26 cellular contexts compared by ENCODE assay signal in the genomic region with DNA sequence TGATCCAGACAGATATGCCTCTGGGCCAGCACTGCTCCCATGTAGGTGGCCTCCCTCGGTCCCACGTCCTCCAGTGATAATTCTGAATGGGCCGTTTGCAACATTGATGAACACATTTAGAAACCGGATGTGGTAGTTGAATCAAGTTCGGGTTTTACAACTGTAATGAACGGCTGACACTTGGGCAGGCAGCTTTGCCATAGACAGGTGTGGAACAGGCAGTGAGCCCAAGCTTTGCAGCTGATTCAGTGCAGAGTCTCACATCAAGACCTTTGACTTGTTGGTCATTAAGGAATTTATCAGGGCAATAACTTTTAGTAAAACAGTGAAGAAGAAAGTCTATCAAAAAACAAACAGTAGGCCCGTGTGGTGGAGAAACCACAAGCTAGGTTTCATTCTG.
"Had no signal": no experiment of that assay in that cellular context is flagged by ENCODE, and none has a peak within 500 bp of the region (broad histone marks: within the 10 kb centered on the region; RNA-seq: fewer than 3 reads in every experiment).

No MANE protein-coding gene starts in this region.

- FAIRE-seq: astrocyte, keratinocyte, pancreas had no signal

- H3K4me3 ChIP-seq: gastroesophageal sphincter, hepatocyte, pancreas, prostate gland, transverse colon had no signal

- H3K9me3 ChIP-seq: gastroesophageal sphincter, pancreas, prostate gland, transverse colon had no signal

- H3K36me3 ChIP-seq: gastroesophageal sphincter, pancreas, prostate gland, transverse colon had no signal

- H3K27me3 ChIP-seq: gastroesophageal sphincter, hepatocyte, pancreas, transverse colon had no signal

- H2AFZ ChIP-seq: hepatocyte had no signal

- DNase-seq: activated CD4-positive, alpha-beta T cell treated with anti-CD3 and anti-CD28 coated beads for 4 hours; activated CD4-positive, alpha-beta T cell treated with anti-CD3 and anti-CD28 coated beads, Interleukin-2, amount 50 U/mL, for 4 hours; activated effector memory CD4-positive, alpha-beta T cell treated with Interleukin-2 at 50 U/mL for 16 hours; activated naive CD4-positive, alpha-beta T cell treated with anti-CD3 and anti-CD28 coated beads for 36 hours; activated naive CD8-positive, alpha-beta T cell treated with anti-CD3 and anti-CD28 coated beads, Interleukin-2, amount 10 ng/mL, durations not matched to agents 7 days and 5 days; activated T-cell treated with anti-CD3 and anti-CD28 coated beads for 4 hours; caudate nucleus; cortex of kidney; effector memory CD8-positive, alpha-beta T cell; erythroblast; left cardiac atrium; left ventricle myocardium superior; naive B cell; nucleus accumbens; pancreas; retina; stimulated activated CD4-positive, alpha-beta T cell treated with anti-CD3 and anti-CD28 coated beads, Interleukin-15, amount 100 ng/mL, for 24 hours; stimulated activated CD4-positive, alpha-beta T cell treated with anti-CD3 and anti-CD28 coated beads, Interleukin-2, amount 100 ng/mL, for 24 hours; stimulated activated naive CD4-positive, alpha-beta T cell treated with Interleukin-2 at 50 U/mL for 16 hours; transverse colon had no signal

- H3K4me2 ChIP-seq: hepatocyte had no signal

- H3K27ac ChIP-seq: gastroesophageal sphincter, hepatocyte, pancreas, prostate gland, transverse colon had no signal

- H3K4me1 ChIP-seq: gastroesophageal sphincter, pancreas, prostate gland, transverse colon had no signal

- H3K79me2 ChIP-seq: hepatocyte had no signal

- ATAC-seq: effector memory CD8-positive, alpha-beta T cell; gastroesophageal sphincter; left cardiac atrium; left ventricle myocardium superior; pancreas; sciatic nerve had no signal
